In genomic region chr20:33719277-33719988, GRCh38 we compare ENCODE assay signal across 1 cellular context.
A peak's percentile ranks its signal among the peaks of the same experiment; 100 is the strongest.
TF ChIP-seq lines count a peak whose summit lies in the region.

No MANE protein-coding gene starts in this region.

TF ChIP-seq in HepG2, 621 proteins besides CTCF, POLR2A, EP300 and RAD21 (continued from another document and continues in another):
- TF ChIP-seq, protein P1, sequence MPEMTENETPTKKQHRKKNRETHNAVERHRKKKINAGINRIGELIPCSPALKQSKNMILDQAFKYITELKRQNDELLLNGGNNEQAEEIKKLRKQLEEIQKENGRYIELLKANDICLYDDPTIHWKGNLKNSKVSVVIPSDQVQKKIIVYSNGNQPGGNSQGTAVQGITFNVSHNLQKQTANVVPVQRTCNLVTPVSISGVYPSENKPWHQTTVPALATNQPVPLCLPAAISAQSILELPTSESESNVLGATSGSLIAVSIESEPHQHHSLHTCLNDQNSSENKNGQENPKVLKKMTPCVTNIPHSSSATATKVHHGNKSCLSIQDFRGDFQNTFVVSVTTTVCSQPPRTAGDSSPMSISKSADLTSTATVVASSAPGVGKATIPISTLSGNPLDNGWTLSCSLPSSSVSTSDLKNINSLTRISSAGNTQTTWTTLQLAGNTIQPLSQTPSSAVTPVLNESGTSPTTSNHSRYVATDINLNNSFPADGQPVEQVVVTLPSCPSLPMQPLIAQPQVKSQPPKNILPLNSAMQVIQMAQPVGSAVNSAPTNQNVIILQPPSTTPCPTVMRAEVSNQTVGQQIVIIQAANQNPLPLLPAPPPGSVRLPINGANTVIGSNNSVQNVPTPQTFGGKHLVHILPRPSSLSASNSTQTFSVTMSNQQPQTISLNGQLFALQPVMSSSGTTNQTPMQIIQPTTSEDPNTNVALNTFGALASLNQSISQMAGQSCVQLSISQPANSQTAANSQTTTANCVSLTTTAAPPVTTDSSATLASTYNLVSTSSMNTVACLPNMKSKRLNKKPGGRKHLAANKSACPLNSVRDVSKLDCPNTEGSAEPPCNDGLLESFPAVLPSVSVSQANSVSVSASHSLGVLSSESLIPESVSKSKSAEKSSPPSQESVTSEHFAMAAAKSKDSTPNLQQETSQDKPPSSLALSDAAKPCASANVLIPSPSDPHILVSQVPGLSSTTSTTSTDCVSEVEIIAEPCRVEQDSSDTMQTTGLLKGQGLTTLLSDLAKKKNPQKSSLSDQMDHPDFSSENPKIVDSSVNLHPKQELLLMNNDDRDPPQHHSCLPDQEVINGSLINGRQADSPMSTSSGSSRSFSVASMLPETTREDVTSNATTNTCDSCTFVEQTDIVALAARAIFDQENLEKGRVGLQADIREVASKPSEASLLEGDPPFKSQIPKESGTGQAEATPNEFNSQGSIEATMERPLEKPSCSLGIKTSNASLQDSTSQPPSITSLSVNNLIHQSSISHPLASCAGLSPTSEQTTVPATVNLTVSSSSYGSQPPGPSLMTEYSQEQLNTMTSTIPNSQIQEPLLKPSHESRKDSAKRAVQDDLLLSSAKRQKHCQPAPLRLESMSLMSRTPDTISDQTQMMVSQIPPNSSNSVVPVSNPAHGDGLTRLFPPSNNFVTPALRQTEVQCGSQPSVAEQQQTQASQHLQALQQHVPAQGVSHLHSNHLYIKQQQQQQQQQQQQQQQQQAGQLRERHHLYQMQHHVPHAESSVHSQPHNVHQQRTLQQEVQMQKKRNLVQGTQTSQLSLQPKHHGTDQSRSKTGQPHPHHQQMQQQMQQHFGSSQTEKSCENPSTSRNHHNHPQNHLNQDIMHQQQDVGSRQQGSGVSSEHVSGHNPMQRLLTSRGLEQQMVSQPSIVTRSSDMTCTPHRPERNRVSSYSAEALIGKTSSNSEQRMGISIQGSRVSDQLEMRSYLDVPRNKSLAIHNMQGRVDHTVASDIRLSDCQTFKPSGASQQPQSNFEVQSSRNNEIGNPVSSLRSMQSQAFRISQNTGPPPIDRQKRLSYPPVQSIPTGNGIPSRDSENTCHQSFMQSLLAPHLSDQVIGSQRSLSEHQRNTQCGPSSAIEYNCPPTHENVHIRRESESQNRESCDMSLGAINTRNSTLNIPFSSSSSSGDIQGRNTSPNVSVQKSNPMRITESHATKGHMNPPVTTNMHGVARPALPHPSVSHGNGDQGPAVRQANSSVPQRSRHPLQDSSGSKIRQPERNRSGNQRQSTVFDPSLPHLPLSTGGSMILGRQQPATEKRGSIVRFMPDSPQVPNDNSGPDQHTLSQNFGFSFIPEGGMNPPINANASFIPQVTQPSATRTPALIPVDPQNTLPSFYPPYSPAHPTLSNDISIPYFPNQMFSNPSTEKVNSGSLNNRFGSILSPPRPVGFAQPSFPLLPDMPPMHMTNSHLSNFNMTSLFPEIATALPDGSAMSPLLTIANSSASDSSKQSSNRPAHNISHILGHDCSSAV (CRISPR knock-in tag; IDR thresholded peaks at IDR 0.05; ENCODE audit: borderline replicate concordance): no peak
- TF ChIP-seq ZC3H4 (CRISPR knock-in tag; IDR thresholded peaks at IDR 0.05; ENCODE audit: borderline replicate concordance) (no peak), ZFY (CRISPR knock-in tag; IDR thresholded peaks at IDR 0.05) (0 out of 2 replicates have a peak, but pooled peaks have one; percentile 21), ADNP (CRISPR knock-in tag; IDR thresholded peaks at IDR 0.05) (peak; percentile 75; the same call in 1 of the 2 replicates), SRSF4 (IDR thresholded peaks at IDR 0.05; ENCODE audit: low read depth, low read length, poor library complexity, severe bottlenecking) (no peak), BORCS8-MEF2B (CRISPR knock-in tag; IDR thresholded peaks at IDR 0.05) (peak; percentile 62; the same call in 1 of the 2 replicates), ARID2 (CRISPR knock-in tag; IDR thresholded peaks at IDR 0.05; ENCODE audit: borderline replicate concordance) (no peak), ZNF777 (CRISPR knock-in tag; IDR thresholded peaks at IDR 0.05) (0 out of 2 replicates have a peak, but pooled peaks have one; percentile 6), SP2 (CRISPR knock-in tag; IDR thresholded peaks at IDR 0.05) (no peak), NR3C1 (CRISPR knock-in tag; IDR thresholded peaks at IDR 0.05) (no peak), E2F2 (CRISPR knock-in tag; IDR thresholded peaks at IDR 0.05; ENCODE audit: borderline replicate concordance) (no peak), ETV5 (CRISPR knock-in tag; IDR thresholded peaks at IDR 0.05; ENCODE audit: borderline replicate concordance) (peak; percentile 7; the same call in 1 of the 2 replicates), GPBP1L1 (CRISPR knock-in tag; IDR thresholded peaks at IDR 0.05) (no peak), NKX3-1 (CRISPR knock-in tag; IDR thresholded peaks at IDR 0.05) (no peak), TCF12 (IDR thresholded peaks at IDR 0.05) (no peak), TCF12 (CRISPR knock-in tag; IDR thresholded peaks at IDR 0.05) (0 out of 2 replicates have a peak, but pooled peaks have one; percentile 6), NR1H2 (CRISPR knock-in tag; IDR thresholded peaks at IDR 0.05; ENCODE audit: borderline replicate concordance, low read depth) (no peak), FOXM1 (CRISPR knock-in tag; IDR thresholded peaks at IDR 0.05) (no peak), GLI4 (CRISPR knock-in tag; IDR thresholded peaks at IDR 0.05; ENCODE audit: borderline replicate concordance) (no peak), ATRX (CRISPR knock-in tag; IDR thresholded peaks at IDR 0.05; ENCODE audit: borderline replicate concordance) (no peak), CSRNP2 (CRISPR knock-in tag; conservative IDR thresholded peaks at IDR 0.05; ENCODE audit: low read depth) (no peak), ARNTL (CRISPR knock-in tag; IDR thresholded peaks at IDR 0.05) (peak; percentile 41; the same call in 1 of the 2 replicates), TBX3 (IDR thresholded peaks at IDR 0.05; ENCODE audit: borderline replicate concordance) (no peak), ARNT (IDR thresholded peaks at IDR 0.05) (no peak), ZNF343 (CRISPR knock-in tag; IDR thresholded peaks at IDR 0.05) (0 out of 2 replicates have a peak, but pooled peaks have one; percentile 34), NR2C2 (CRISPR knock-in tag; IDR thresholded peaks at IDR 0.05; ENCODE audit: borderline replicate concordance) (peak; percentile 56; the same call in 1 of the 2 replicates), RBFOX2 (IDR thresholded peaks at IDR 0.05; ENCODE audit: low read depth, low read length) (no peak), ERF (CRISPR knock-in tag; IDR thresholded peaks at IDR 0.05) (no peak), NCOA1 (CRISPR knock-in tag; IDR thresholded peaks at IDR 0.05) (0 out of 2 replicates have a peak, but pooled peaks have one; percentile 24), ZBTB46 (CRISPR knock-in tag; IDR thresholded peaks at IDR 0.05; ENCODE audit: borderline replicate concordance) (no peak), DR1 (CRISPR knock-in tag; IDR thresholded peaks at IDR 0.05) (no peak), ZKSCAN8 (CRISPR knock-in tag; IDR thresholded peaks at IDR 0.05; ENCODE audit: borderline replicate concordance) (no peak), KDM3A (CRISPR knock-in tag; IDR thresholded peaks at IDR 0.05; ENCODE audit: low read depth) (no peak), ETS1 (CRISPR knock-in tag; IDR thresholded peaks at IDR 0.05) (no peak), MAX (IDR thresholded peaks at IDR 0.05) (peak; percentile 35), ZMYM4 (CRISPR knock-in tag; IDR thresholded peaks at IDR 0.05) (no peak), ZBTB42 (CRISPR knock-in tag; IDR thresholded peaks at IDR 0.05) (no peak), MBNL3 (CRISPR knock-in tag; conservative IDR thresholded peaks at IDR 0.05) (no peak)
- TF ChIP-seq, protein P2, sequence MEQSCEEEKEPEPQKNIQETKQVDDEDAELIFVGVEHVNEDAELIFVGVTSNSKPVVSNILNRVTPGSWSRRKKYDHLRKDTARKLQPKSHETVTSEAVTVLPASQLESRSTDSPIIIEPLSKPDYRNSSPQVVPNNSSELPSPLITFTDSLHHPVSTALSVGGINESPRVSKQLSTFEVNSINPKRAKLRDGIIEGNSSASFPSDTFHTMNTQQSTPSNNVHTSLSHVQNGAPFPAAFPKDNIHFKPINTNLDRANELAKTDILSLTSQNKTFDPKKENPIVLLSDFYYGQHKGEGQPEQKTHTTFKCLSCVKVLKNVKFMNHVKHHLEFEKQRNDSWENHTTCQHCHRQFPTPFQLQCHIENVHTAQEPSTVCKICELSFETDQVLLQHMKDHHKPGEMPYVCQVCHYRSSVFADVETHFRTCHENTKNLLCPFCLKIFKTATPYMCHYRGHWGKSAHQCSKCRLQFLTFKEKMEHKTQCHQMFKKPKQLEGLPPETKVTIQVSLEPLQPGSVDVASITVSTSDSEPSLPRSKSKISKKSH (CRISPR knock-in tag; IDR thresholded peaks at IDR 0.05; ENCODE audit: borderline replicate concordance): no peak
- TF ChIP-seq, protein P3, sequence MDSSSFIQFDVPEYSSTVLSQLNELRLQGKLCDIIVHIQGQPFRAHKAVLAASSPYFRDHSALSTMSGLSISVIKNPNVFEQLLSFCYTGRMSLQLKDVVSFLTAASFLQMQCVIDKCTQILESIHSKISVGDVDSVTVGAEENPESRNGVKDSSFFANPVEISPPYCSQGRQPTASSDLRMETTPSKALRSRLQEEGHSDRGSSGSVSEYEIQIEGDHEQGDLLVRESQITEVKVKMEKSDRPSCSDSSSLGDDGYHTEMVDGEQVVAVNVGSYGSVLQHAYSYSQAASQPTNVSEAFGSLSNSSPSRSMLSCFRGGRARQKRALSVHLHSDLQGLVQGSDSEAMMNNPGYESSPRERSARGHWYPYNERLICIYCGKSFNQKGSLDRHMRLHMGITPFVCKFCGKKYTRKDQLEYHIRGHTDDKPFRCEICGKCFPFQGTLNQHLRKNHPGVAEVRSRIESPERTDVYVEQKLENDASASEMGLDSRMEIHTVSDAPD (CRISPR knock-in tag; IDR thresholded peaks at IDR 0.05): no peak
